In the genomic region with DNA sequence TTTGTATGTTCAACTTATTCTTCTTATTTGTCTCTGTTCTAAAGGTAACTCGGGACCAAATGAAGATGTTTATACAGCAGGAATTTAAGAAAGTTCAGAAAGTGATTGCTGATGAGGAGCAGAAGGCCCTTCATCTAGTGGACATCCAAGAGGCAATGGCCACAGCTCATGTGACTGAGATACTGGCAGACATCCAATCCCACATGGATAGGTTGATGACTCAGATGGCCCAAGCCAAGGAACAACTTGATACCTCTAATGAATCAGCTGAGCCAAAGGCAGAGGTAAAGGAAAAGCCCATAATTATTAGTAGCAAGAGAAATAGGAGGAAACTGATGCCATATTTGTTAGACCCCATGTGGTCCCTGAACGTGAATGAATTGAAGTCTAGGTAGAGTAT, we compare ENCODE assay signal across 1 cellular context.
TF ChIP-seq lines count a peak whose summit lies in the region.

No MANE protein-coding gene starts in this region.

TF ChIP-seq in K562, 482 proteins besides CTCF, POLR2A, EP300 and RAD21 (continued from another document):
- TF ChIP-seq, protein P1, sequence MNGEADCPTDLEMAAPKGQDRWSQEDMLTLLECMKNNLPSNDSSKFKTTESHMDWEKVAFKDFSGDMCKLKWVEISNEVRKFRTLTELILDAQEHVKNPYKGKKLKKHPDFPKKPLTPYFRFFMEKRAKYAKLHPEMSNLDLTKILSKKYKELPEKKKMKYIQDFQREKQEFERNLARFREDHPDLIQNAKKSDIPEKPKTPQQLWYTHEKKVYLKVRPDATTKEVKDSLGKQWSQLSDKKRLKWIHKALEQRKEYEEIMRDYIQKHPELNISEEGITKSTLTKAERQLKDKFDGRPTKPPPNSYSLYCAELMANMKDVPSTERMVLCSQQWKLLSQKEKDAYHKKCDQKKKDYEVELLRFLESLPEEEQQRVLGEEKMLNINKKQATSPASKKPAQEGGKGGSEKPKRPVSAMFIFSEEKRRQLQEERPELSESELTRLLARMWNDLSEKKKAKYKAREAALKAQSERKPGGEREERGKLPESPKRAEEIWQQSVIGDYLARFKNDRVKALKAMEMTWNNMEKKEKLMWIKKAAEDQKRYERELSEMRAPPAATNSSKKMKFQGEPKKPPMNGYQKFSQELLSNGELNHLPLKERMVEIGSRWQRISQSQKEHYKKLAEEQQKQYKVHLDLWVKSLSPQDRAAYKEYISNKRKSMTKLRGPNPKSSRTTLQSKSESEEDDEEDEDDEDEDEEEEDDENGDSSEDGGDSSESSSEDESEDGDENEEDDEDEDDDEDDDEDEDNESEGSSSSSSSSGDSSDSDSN (IDR thresholded peaks at IDR 0.05; ENCODE audit: borderline replicate concordance in 1 of 2, low read depth in 2 of 2, low read length in 2 of 2) = no peak
- TF ChIP-seq TEAD2 (tag; IDR thresholded peaks at IDR 0.05) (no peak), C11orf30 (IDR thresholded peaks at IDR 0.05; ENCODE audit: low read depth) (no peak), GATA2 (CRISPR knock-in tag; IDR thresholded peaks at IDR 0.05) (no peak), CCNT2 (IDR thresholded peaks at IDR 0.05; ENCODE audit: borderline replicate concordance, extremely low read depth, insufficient read length, low read depth, low read length) (no peak), KLF16 (IDR thresholded peaks at IDR 0.05) (no peak), ZNF3 (CRISPR knock-in tag; IDR thresholded peaks at IDR 0.05) (no peak), HNRNPLL (IDR thresholded peaks at IDR 0.05; ENCODE audit: low read depth, low read length, poor library complexity, severe bottlenecking) (no peak), SETDB1 (IDR thresholded peaks at IDR 0.05; ENCODE audit: low read length) (no peak), FOS (IDR thresholded peaks at IDR 0.05; ENCODE audit: extremely low read depth, insufficient read length) (peak; percentile 7), ZNF133 (CRISPR knock-in tag; IDR thresholded peaks at IDR 0.05) (no peak), ZNF324 (CRISPR knock-in tag; IDR thresholded peaks at IDR 0.05) (no peak), PHTF2 (CRISPR knock-in tag; IDR thresholded peaks at IDR 0.05) (no peak), CEBPB (tag; IDR thresholded peaks at IDR 0.05) (no peak)
- TF ChIP-seq, protein P2, sequence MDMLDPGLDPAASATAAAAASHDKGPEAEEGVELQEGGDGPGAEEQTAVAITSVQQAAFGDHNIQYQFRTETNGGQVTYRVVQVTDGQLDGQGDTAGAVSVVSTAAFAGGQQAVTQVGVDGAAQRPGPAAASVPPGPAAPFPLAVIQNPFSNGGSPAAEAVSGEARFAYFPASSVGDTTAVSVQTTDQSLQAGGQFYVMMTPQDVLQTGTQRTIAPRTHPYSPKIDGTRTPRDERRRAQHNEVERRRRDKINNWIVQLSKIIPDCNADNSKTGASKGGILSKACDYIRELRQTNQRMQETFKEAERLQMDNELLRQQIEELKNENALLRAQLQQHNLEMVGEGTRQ (CRISPR knock-in tag; IDR thresholded peaks at IDR 0.05) = 0 out of 2 replicates have a peak, but pooled peaks have one; percentile 29
- TF ChIP-seq, protein P3, sequence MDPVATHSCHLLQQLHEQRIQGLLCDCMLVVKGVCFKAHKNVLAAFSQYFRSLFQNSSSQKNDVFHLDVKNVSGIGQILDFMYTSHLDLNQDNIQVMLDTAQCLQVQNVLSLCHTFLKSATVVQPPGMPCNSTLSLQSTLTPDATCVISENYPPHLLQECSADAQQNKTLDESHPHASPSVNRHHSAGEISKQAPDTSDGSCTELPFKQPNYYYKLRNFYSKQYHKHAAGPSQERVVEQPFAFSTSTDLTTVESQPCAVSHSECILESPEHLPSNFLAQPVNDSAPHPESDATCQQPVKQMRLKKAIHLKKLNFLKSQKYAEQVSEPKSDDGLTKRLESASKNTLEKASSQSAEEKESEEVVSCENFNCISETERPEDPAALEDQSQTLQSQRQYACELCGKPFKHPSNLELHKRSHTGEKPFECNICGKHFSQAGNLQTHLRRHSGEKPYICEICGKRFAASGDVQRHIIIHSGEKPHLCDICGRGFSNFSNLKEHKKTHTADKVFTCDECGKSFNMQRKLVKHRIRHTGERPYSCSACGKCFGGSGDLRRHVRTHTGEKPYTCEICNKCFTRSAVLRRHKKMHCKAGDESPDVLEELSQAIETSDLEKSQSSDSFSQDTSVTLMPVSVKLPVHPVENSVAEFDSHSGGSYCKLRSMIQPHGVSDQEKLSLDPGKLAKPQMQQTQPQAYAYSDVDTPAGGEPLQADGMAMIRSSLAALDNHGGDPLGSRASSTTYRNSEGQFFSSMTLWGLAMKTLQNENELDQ (CRISPR knock-in tag; IDR thresholded peaks at IDR 0.05; ENCODE audit: borderline replicate concordance) = no peak
- TF ChIP-seq, protein P4, sequence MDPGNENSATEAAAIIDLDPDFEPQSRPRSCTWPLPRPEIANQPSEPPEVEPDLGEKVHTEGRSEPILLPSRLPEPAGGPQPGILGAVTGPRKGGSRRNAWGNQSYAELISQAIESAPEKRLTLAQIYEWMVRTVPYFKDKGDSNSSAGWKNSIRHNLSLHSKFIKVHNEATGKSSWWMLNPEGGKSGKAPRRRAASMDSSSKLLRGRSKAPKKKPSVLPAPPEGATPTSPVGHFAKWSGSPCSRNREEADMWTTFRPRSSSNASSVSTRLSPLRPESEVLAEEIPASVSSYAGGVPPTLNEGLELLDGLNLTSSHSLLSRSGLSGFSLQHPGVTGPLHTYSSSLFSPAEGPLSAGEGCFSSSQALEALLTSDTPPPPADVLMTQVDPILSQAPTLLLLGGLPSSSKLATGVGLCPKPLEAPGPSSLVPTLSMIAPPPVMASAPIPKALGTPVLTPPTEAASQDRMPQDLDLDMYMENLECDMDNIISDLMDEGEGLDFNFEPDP (CRISPR knock-in tag; IDR thresholded peaks at IDR 0.05) = no peak
- TF ChIP-seq, protein P5, sequence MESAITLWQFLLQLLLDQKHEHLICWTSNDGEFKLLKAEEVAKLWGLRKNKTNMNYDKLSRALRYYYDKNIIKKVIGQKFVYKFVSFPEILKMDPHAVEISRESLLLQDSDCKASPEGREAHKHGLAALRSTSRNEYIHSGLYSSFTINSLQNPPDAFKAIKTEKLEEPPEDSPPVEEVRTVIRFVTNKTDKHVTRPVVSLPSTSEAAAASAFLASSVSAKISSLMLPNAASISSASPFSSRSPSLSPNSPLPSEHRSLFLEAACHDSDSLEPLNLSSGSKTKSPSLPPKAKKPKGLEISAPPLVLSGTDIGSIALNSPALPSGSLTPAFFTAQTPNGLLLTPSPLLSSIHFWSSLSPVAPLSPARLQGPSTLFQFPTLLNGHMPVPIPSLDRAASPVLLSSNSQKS (CRISPR knock-in tag; IDR thresholded peaks at IDR 0.05) = no peak
- TF ChIP-seq, protein P6, sequence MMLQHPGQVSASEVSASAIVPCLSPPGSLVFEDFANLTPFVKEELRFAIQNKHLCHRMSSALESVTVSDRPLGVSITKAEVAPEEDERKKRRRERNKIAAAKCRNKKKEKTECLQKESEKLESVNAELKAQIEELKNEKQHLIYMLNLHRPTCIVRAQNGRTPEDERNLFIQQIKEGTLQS (IDR thresholded peaks at IDR 0.05) = peak; percentile 58; the same call in 1 of the 2 replicates
- TF ChIP-seq, protein P6 (CRISPR knock-in tag; conservative IDR thresholded peaks at IDR 0.05) = no peak
TF ChIP-seq in K562: peak in this region for 8.
